ENCODE assay signal across 25 cellular contexts in genomic region chr3:155435821-155436220, GRCh38.
DNase-seq lines count a peak whose midpoint lies in the region; ATAC-seq and TF ChIP-seq lines count a peak whose summit lies in the region.
"Had no signal": no experiment of that assay in that cellular context is flagged by ENCODE, and none has a peak within 500 bp of the region (broad histone marks: within the 10 kb centered on the region; RNA-seq: fewer than 3 reads in every experiment).

No MANE protein-coding gene starts in this region.

- TF ChIP-seq CTCF in HFFc6 (IDR thresholded peaks at IDR 0.05) (no peak), osteoblast (IDR thresholded peaks at IDR 0.05; ENCODE audit: extremely low read depth, low read depth, low read length) (no peak), RWPE1 (conservative IDR thresholded peaks at IDR 0.05; ENCODE audit: low read depth) (no peak)

- H3K4me3 Mint-ChIP-seq in HFFc6 = no peak overlapping the region
- H3K4me3 Mint-ChIP-seq: CD14-positive monocyte; CD8-positive, alpha-beta memory T cell; T-cell had no signal

- ATAC-seq in HG02759 (IDR thresholded peaks at IDR 0.05; ENCODE audit: unreplicated experiment) (no peak), HG03354 (IDR thresholded peaks at IDR 0.05; ENCODE audit: poor library complexity, severe bottlenecking, unreplicated experiment) (no peak)
- ATAC-seq: HCT116, HepG2, K562, T-cell had no signal

- peaks cover 6% of the 10 kb centered on the region for H3K9me3 Mint-ChIP-seq in HFFc6
- H3K9me3 Mint-ChIP-seq: T-cell had no signal

- H3K79me2 ChIP-seq in osteoblast (ENCODE audit: insufficient read depth, low read length) = no peaks in the 10 kb centered on the region

- H3K27me3 Mint-ChIP-seq in HFFc6 (ENCODE audit: insufficient read depth) = peaks cover 2% of the 10 kb centered on the region; the same call in 1 of the 2 replicates

- no peaks in the 10 kb centered on the region for H3K27me3 ChIP-seq in osteoblast (ENCODE audit: insufficient read depth, low read length)
- H3K27me3 ChIP-seq: BE2C had no signal

- H3K27ac Mint-ChIP-seq in HFFc6 = peak overlapping the region; percentile 56
- H3K27ac Mint-ChIP-seq: CD8-positive, alpha-beta memory T cell; T-cell had no signal

- no peak overlapping the region for H3K4me3 ChIP-seq in osteoblast (ENCODE audit: insufficient read depth, low read length)
- H3K4me3 ChIP-seq: K562, PC-9 had no signal

- in situ Hi-C loops in G401 (cut with HindIII; ENCODE audit: low sequenced_read_pairs) = no loop called here

- no peak overlapping the region for H3K4me2 ChIP-seq in osteoblast (ENCODE audit: insufficient read depth, low read length)
- H3K4me2 ChIP-seq: PC-9 had no signal

- POLR2A ChIA-PET in RWPE1 (lab: Yijun Ruan, JAX; ENCODE audit: low non-redundant PET) = no interaction called here

- H3K36me3 Mint-ChIP-seq in HFFc6 (ENCODE audit: low read depth) = 0 out of 2 replicates have a peak, but pooled peaks cover 7% of the 10 kb centered on the region
- H3K36me3 Mint-ChIP-seq: CD14-positive monocyte; CD8-positive, alpha-beta memory T cell; T-cell had no signal

- peak; percentile 34 for DNase-seq in EH (ENCODE audit: low read depth)
- DNase-seq in HFFc6 = no peak
- peak; percentile 37 for DNase-seq in dedifferentiated amniotic fluid mesenchymal stem cell (ENCODE audit: extremely low spot score)
- DNase-seq in osteoblast (ENCODE audit: insufficient read length, low spot score, missing footprints) = no peak
- DNase-seq in G401 (ENCODE audit: low spot score) = no peak
- DNase-seq in RWPE1 (ENCODE audit: low spot score) = no peak
- DNase-seq: BE2C; CD8-positive, alpha-beta memory T cell; DMS 273 treated with DMSO at 0.1 percent for 48 hours; DMS79; Kasumi-1; NCI-H1092 treated with DMSO at 0.1 percent for 48 hours; NCI-H1436 treated with DMSO at 0.1 percent for 48 hours; NCI-H187 treated with DMSO at 0.1 percent for 48 hours; NCI-H2171 treated with DMSO at 0.1 percent for 48 hours; NCI-H524; PC-9; Right ventricle myocardium superior; T-cell had no signal

- H4K20me1 ChIP-seq in osteoblast (ENCODE audit: insufficient read depth, low read length) = no peaks in the 10 kb centered on the region

- H2AFZ ChIP-seq in osteoblast (ENCODE audit: low read length) = no peak overlapping the region
- H2AFZ ChIP-seq: PC-9 had no signal

- peaks cover 32% of the 10 kb centered on the region for H3K4me1 Mint-ChIP-seq in HFFc6 (ENCODE audit: low read depth)
- H3K4me1 Mint-ChIP-seq: CD8-positive, alpha-beta memory T cell; T-cell had no signal

- H3K9me3 ChIP-seq in osteoblast (ENCODE audit: low read depth, low read length) = no peaks in the 10 kb centered on the region
- H3K9me3 ChIP-seq: BE2C had no signal

- H3K36me3 ChIP-seq in osteoblast (ENCODE audit: insufficient read depth, low read length) = no peaks in the 10 kb centered on the region
- H3K36me3 ChIP-seq: BE2C had no signal

- CTCF ChIA-PET in RWPE1 (lab: Yijun Ruan, JAX) = no interaction called here

- H3K27ac ChIP-seq in osteoblast (ENCODE audit: low read depth, low read length) = peak overlapping the region; percentile 61
- no peak overlapping the region for H3K27ac ChIP-seq in RWPE1
- H3K27ac ChIP-seq: PC-9 had no signal

- peaks cover 20% of the 10 kb centered on the region for H3K4me1 ChIP-seq in osteoblast (ENCODE audit: insufficient read depth, low read length)
- H3K4me1 ChIP-seq: BE2C had no signal

Comparison
In these comparisons a context has a peak if more than half of its experiments do, and no peak if none do; other contexts are left out.
1. DNase-seq: peak in EH (single experiment) and dedifferentiated amniotic fluid mesenchymal stem cell (single experiment); none in HFFc6 (single experiment), osteoblast (single experiment), G401 (single experiment) and RWPE1 (single experiment).